Comparison of ENCODE assay signal across 1 cellular context in the genomic region with DNA sequence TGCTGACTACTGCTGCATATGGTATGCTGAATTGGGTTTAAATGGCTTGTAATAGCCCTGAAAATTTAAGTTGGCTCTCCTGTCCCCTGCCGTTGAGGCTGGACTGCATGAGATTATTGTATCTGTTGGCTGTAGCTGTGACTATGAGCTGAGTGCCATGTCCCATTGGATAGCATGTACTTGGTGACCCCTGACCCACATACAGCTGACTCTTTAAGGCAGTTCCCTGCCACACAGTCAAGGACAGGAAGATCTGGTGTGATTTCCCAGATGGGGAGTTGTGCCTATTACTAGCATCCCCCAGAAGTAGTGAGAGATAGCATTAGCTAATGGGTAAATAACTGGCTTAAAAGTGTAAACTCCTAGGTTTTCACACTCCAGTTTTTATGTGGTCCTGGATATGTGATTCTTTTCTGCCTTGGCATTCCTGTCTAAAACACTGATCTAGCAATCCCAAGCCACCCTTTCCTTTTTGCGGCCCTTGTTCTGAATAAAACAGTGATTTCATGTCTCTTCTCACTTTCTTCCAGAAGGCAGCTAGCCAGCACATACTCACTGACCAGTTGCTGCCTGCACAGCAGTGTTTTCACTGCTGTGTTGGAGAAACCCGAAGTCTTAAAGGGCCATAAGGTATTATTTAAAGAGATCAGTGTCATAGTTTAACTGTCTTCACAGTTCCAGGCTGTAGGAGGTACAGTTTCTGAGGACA.
TF ChIP-seq lines count a peak whose summit lies in the region.

No MANE protein-coding gene starts in this region.

TF ChIP-seq in SK-N-SH, 30 proteins besides CTCF, POLR2A, EP300 and RAD21 (continued from another document):
- TF ChIP-seq, protein P1, sequence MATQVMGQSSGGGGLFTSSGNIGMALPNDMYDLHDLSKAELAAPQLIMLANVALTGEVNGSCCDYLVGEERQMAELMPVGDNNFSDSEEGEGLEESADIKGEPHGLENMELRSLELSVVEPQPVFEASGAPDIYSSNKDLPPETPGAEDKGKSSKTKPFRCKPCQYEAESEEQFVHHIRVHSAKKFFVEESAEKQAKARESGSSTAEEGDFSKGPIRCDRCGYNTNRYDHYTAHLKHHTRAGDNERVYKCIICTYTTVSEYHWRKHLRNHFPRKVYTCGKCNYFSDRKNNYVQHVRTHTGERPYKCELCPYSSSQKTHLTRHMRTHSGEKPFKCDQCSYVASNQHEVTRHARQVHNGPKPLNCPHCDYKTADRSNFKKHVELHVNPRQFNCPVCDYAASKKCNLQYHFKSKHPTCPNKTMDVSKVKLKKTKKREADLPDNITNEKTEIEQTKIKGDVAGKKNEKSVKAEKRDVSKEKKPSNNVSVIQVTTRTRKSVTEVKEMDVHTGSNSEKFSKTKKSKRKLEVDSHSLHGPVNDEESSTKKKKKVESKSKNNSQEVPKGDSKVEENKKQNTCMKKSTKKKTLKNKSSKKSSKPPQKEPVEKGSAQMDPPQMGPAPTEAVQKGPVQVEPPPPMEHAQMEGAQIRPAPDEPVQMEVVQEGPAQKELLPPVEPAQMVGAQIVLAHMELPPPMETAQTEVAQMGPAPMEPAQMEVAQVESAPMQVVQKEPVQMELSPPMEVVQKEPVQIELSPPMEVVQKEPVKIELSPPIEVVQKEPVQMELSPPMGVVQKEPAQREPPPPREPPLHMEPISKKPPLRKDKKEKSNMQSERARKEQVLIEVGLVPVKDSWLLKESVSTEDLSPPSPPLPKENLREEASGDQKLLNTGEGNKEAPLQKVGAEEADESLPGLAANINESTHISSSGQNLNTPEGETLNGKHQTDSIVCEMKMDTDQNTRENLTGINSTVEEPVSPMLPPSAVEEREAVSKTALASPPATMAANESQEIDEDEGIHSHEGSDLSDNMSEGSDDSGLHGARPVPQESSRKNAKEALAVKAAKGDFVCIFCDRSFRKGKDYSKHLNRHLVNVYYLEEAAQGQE (IDR thresholded peaks at IDR 0.05; ENCODE audit: low read depth, low read length) = no peak
- TF ChIP-seq SMC3 (IDR thresholded peaks at IDR 0.05; ENCODE audit: low read depth, low read length) (no peak), EZH2phosphoT487 (IDR thresholded peaks at IDR 0.05; ENCODE audit: borderline replicate concordance, low read depth) (no peak), RCOR1 (IDR thresholded peaks at IDR 0.05; ENCODE audit: low read length) (no peak), RFX5 (IDR thresholded peaks at IDR 0.05; ENCODE audit: low read length) (no peak), RXRA (IDR thresholded peaks at IDR 0.05; ENCODE audit: borderline replicate concordance, low read depth) (no peak), GATA2 (CRISPR knock-in tag; IDR thresholded peaks at IDR 0.05) (no peak), FOSL2 (IDR thresholded peaks at IDR 0.05; ENCODE audit: borderline replicate concordance, low read depth) (no peak)
- TF ChIP-seq, protein P2, sequence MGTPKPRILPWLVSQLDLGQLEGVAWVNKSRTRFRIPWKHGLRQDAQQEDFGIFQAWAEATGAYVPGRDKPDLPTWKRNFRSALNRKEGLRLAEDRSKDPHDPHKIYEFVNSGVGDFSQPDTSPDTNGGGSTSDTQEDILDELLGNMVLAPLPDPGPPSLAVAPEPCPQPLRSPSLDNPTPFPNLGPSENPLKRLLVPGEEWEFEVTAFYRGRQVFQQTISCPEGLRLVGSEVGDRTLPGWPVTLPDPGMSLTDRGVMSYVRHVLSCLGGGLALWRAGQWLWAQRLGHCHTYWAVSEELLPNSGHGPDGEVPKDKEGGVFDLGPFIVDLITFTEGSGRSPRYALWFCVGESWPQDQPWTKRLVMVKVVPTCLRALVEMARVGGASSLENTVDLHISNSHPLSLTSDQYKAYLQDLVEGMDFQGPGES (IDR thresholded peaks at IDR 0.05; ENCODE audit: low read depth, low read length) = no peak
- TF ChIP-seq, protein P3, sequence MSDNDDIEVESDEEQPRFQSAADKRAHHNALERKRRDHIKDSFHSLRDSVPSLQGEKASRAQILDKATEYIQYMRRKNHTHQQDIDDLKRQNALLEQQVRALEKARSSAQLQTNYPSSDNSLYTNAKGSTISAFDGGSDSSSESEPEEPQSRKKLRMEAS (IDR thresholded peaks at IDR 0.05; ENCODE audit: low read depth) = no peak
TF ChIP-seq in SK-N-SH: peak in this region for 0.
